ENCODE assay signal across 8 cellular contexts in the genomic region with DNA sequence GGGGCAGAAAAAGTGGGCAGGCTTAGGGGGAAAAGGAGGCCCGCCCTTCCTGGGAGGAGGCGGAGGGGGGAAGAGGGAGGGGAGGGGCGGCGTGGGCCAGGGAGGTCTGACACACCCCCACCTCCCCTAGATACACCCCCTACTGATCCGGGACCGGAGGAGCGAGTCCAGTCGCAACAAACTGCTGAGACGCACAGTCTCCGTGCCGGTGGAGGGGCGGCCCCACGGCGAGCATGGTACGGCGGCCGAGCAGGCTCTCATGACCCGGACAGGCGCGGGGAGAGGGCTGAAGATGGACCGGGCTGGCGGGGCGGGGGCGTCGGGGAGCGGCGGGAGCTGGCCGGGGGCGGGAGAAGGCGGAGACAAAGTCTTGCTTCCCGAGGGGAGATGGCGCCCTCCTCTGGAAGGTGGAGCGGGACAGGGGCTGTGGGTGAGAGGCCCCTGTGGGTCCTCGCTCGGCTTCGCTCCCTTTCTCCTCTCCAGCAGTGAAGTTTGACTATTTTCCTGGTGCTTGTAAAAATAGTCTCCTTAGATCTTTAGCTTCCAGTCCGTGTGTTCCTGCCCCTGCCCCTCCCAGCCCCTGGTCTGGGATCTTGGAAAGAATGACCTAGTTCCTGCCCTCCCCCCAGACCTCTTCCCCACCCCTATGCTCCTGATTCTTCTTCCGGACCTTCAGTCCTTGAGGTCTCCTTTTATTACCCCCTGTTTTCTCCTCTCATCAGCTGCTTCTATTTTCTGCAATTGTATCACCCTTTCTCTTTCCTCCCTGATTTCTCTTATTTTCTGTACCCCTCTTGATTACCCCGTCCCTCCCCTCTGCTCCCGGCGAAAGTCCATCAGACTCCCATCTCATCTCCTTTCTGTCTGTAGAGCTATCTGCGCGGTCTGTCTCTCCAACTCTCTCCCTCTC.
DNase-seq lines count a peak whose midpoint lies in the region; ATAC-seq and TF ChIP-seq lines count a peak whose summit lies in the region.

No MANE protein-coding gene starts in this region.

- DNase-seq in DMS79 treated with DMSO at 0.1 percent for 48 hours (lab: John Stamatoyannopoulos, UW), result peak; percentile 73
- DNase-seq in HFF-Myc (ENCODE audit: extremely low read depth, low read depth), result no peak
- DNase-seq in NCI-H345 (lab: John Stamatoyannopoulos, UW), result peak; percentile 84
- peak; percentile 83 to 84 for DNase-seq in activated CD4-positive, alpha-beta T cell treated with anti-CD3 and anti-CD28 coated beads for 4 hours
- DNase-seq in choroid plexus epithelial cell (ENCODE audit: low read depth), result peak; percentile 83
- DNase-seq in stimulated activated CD4-positive, alpha-beta T cell treated with anti-CD3 and anti-CD28 coated beads, Interleukin-1b, Interleukin-23, amount 100 ng/mL, for 4 hours (ENCODE audit: low read depth in 2 of 2), result peak; percentile 72 to 75

- H3K4me3 ChIP-seq in HFF-Myc (replicated peaks; ENCODE audit: low read depth, low read length) (peak overlapping the region; percentile 55), choroid plexus epithelial cell (ENCODE audit: low read depth, low read length) (peak overlapping the region; percentile 69)

- ATAC-seq in HG03469 (IDR thresholded peaks at IDR 0.05; ENCODE audit: unreplicated experiment), result no peak

- no peaks in the 10 kb centered on the region for H3K27me3 ChIP-seq in layer of hippocampus (ENCODE audit: control insufficient read depth, insufficient read depth, low read length)

- TF ChIP-seq CTCF in HFF-Myc (IDR thresholded peaks at IDR 0.05; ENCODE audit: low read depth, low read length, missing control alignments) (peak; percentile 58), choroid plexus epithelial cell (conservative IDR thresholded peaks at IDR 0.05; ENCODE audit: low read depth, low read length) (peak; percentile 71)

- H3K27ac ChIP-seq in layer of hippocampus (ENCODE audit: low read depth, low read length), result peak overlapping the region; percentile 86
